In genomic region chr2:34096552-34097171, GRCh38 we compare ENCODE assay signal across 8 cellular contexts.
DNase-seq lines count a peak whose midpoint lies in the region; ATAC-seq and TF ChIP-seq lines count a peak whose summit lies in the region.

No MANE protein-coding gene starts in this region.

- POLR2A ChIA-PET in CD8-positive, alpha-beta memory T cell (lab: Charles Lee), result no interaction called here

- peaks cover 0 to 4% of the 10 kb centered on the region in 2 donors for H3K27me3 Mint-ChIP-seq in CD8-positive, alpha-beta memory T cell
- no peaks in the 10 kb centered on the region for H3K27me3 Mint-ChIP-seq in activated T-cell treated with anti-CD3 and anti-CD28 coated beads, Interleukin-2, amount 50 U/mL, for 4 hours (ENCODE audit: low read depth)

- no peak overlapping the region for H3K27ac ChIP-seq in CD8-positive, alpha-beta memory T cell (ENCODE audit: low read depth, low read length)
- no peak overlapping the region for H3K27ac ChIP-seq in prostate gland

- DNase-seq in CD8-positive, alpha-beta memory T cell, result peak in 4 of 5 donors; percentile 1 to 14 (median 10)
- peak; percentile 11 for DNase-seq in NCI-H69 (lab: John Stamatoyannopoulos, UW)
- DNase-seq in activated T-cell treated with anti-CD3 and anti-CD28 coated beads, Interleukin-2, amount 50 U/mL, for 4 hours, result peak; percentile 15
- peak; percentile 5 for DNase-seq in germinal center (ENCODE audit: low spot score)
- DNase-seq in prostate gland (ENCODE audit: low spot score), result peak; percentile 41
- no peak for DNase-seq in cortex of kidney (lab: John Stamatoyannopoulos, UW)

- no peak for TF ChIP-seq POLR2A in prostate gland (IDR thresholded peaks at IDR 0.05)

- intact Hi-C loops in prostate gland (cut with DNase I), result loop anchor here (5.0 kb wide), 1 partner anchor 1311 kb away; no protein-coding TSS in a partner anchor

- no peaks in the 10 kb centered on the region for H3K9me3 ChIP-seq in CD8-positive, alpha-beta memory T cell (ENCODE audit: low read length)
- no peaks in the 10 kb centered on the region for H3K9me3 ChIP-seq in prostate gland

- no peak overlapping the region for H3K4me3 ChIP-seq in CD8-positive, alpha-beta memory T cell (ENCODE audit: low read length)
- no peak overlapping the region for H3K4me3 ChIP-seq in prostate gland

- H3K27ac Mint-ChIP-seq in CD8-positive, alpha-beta memory T cell, result peak overlapping the region in 1 of 8 donors; percentile 11

- H3K4me3 Mint-ChIP-seq in CD8-positive, alpha-beta memory T cell, result no peak overlapping the region
- no peak overlapping the region for H3K4me3 Mint-ChIP-seq in activated T-cell treated with anti-CD3 and anti-CD28 coated beads, Interleukin-2, amount 50 U/mL, for 4 hours

- TF ChIP-seq CTCF in prostate gland (IDR thresholded peaks at IDR 0.05), result peak; percentile 67 to 85 (median 68)

- H3K27me3 ChIP-seq in CD8-positive, alpha-beta memory T cell (ENCODE audit: insufficient read depth, low read length, poor library complexity, severe bottlenecking), result no peaks in the 10 kb centered on the region
- H3K27me3 ChIP-seq in prostate gland (replicated peaks; ENCODE audit: insufficient read depth), result no peaks in the 10 kb centered on the region

- WGBS in prostate gland, result 62% methylated on average over 3 of the region's 3 CpGs

- CTCF ChIA-PET in CD8-positive, alpha-beta memory T cell (lab: Charles Lee), result interaction anchor here (1.3 kb wide), 1 partner anchor 621 kb away, joined by 3 read pairs; no protein-coding TSS in a partner anchor

- H3K9me3 Mint-ChIP-seq in CD8-positive, alpha-beta memory T cell, result no peaks in the 10 kb centered on the region
- no peaks in the 10 kb centered on the region for H3K9me3 Mint-ChIP-seq in activated T-cell treated with anti-CD3 and anti-CD28 coated beads, Interleukin-2, amount 50 U/mL, for 4 hours

- H3K4me1 ChIP-seq in CD8-positive, alpha-beta memory T cell (ENCODE audit: insufficient read depth, low read length), result no peaks in the 10 kb centered on the region
- H3K4me1 ChIP-seq in prostate gland (replicated peaks), result no peaks in the 10 kb centered on the region

- H3K36me3 ChIP-seq in CD8-positive, alpha-beta memory T cell (ENCODE audit: insufficient read depth, low read length), result no peaks in the 10 kb centered on the region
- H3K36me3 ChIP-seq in prostate gland, result no peaks in the 10 kb centered on the region

- ATAC-seq in GM18861 (IDR thresholded peaks at IDR 0.05; ENCODE audit: unreplicated experiment) (peak; percentile 80), HG03097 (IDR thresholded peaks at IDR 0.05; ENCODE audit: low FRiP score, unreplicated experiment) (peak; percentile 67)
- no peak for ATAC-seq in activated T-cell treated with anti-CD3 and anti-CD28 coated beads, Interleukin-2, amount 50 U/mL, for 4 hours

- no peaks in the 10 kb centered on the region for H3K36me3 Mint-ChIP-seq in CD8-positive, alpha-beta memory T cell
- no peaks in the 10 kb centered on the region for H3K36me3 Mint-ChIP-seq in activated T-cell treated with anti-CD3 and anti-CD28 coated beads, Interleukin-2, amount 50 U/mL, for 4 hours (ENCODE audit: insufficient read depth)

- H3K4me1 Mint-ChIP-seq in CD8-positive, alpha-beta memory T cell, result peaks cover 0 to 6% (median 3%) of the 10 kb centered on the region in 3 donors
- no peaks in the 10 kb centered on the region for H3K4me1 Mint-ChIP-seq in activated T-cell treated with anti-CD3 and anti-CD28 coated beads, Interleukin-2, amount 50 U/mL, for 4 hours (ENCODE audit: low read depth)

Comparison
In these comparisons a context has a peak if more than half of its experiments do, and no peak if none do; other contexts are left out.
1. ATAC-seq: peak in GM18861 (single experiment) and HG03097 (single experiment); none in activated T-cell treated with anti-CD3 and anti-CD28 coated beads, Interleukin-2, amount 50 U/mL, for 4 hours (0 of 2).